13 cellular contexts compared by ENCODE assay signal in genomic region chr7:17134786-17135185, GRCh38.
DNase-seq lines count a peak whose midpoint lies in the region; ATAC-seq and TF ChIP-seq lines count a peak whose summit lies in the region.
"Had no signal": no experiment of that assay in that cellular context is flagged by ENCODE, and none has a peak within 500 bp of the region (broad histone marks: within the 10 kb centered on the region; RNA-seq: fewer than 3 reads in every experiment).

No MANE protein-coding gene starts in this region.

- no peak for TF ChIP-seq CTCF in GM12865 (IDR thresholded peaks at IDR 0.05; ENCODE audit: insufficient read depth, low read depth, low read length, missing control alignments)

- DNase-seq in GM12865 (ENCODE audit: low read depth) (peak; percentile 77), HCEC 1CT (no peak), UCSD-AML1 (lab: John Stamatoyannopoulos, UW; ENCODE audit: unreplicated experiment) (no peak), islet precursor cell (no peak), putamen (ENCODE audit: low spot score) (no peak)
- DNase-seq: activated B cell treated with CpG ODN at 0.5 μM for 24 hours, left ventricle myocardium superior, NCI-H1092, PC-3 had no signal

- H3K4me3 ChIP-seq in GM12865 (ENCODE audit: low read depth, low read length): no peak overlapping the region

- peak; percentile 79 for ATAC-seq in GM19023 (IDR thresholded peaks at IDR 0.05; ENCODE audit: unreplicated experiment)
- peak; percentile 80 for ATAC-seq in HG02623 (IDR thresholded peaks at IDR 0.05; ENCODE audit: unreplicated experiment)
- ATAC-seq in HG03460 (IDR thresholded peaks at IDR 0.05; ENCODE audit: unreplicated experiment): peak; percentile 88
- ATAC-seq: HCT116, left ventricle myocardium superior, PC-3 had no signal
